Comparison of ENCODE assay signal across 9 cellular contexts in the genomic region with DNA sequence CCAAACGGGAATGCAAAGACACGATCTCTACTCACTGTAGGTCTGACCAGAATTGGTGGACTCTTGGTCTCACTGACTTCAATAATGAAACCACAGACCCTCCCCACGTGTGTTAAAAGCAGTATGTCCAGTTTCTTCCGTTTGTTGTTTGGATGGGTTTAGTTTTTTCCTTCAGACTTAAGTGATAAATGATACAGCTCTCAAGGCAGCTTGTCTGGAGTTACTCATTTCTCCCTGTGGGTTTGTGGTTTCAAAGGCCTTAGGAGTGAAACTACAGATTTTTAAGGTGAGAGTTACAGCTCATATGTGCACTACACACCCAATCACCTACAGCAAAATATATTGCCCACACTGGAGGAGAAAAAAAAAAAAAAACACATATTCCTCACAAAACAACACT.
DNase-seq lines count a peak whose midpoint lies in the region; ATAC-seq and TF ChIP-seq lines count a peak whose summit lies in the region.
"Had no signal": no experiment of that assay in that cellular context is flagged by ENCODE, and none has a peak within 500 bp of the region (broad histone marks: within the 10 kb centered on the region; RNA-seq: fewer than 3 reads in every experiment).

No MANE protein-coding gene starts in this region.

- H3F3A ChIP-seq in GM23338 (replicated peaks; ENCODE audit: low read depth) = no peaks in the 10 kb centered on the region

- H3K4me1 ChIP-seq in GM23338 (ENCODE audit: insufficient read depth) = peaks cover 13% of the 10 kb centered on the region

- no peaks in the 10 kb centered on the region for H3K27me3 ChIP-seq in GM23338 (ENCODE audit: insufficient read depth)

- no peaks in the 10 kb centered on the region for H3K36me3 ChIP-seq in GM23338 (ENCODE audit: insufficient read depth)

- TF ChIP-seq CTCF in GM23338 (conservative IDR thresholded peaks at IDR 0.05; ENCODE audit: low read depth in 2 of 2) (no peak), NB4 (IDR thresholded peaks at IDR 0.05; ENCODE audit: low read depth, low read length) (no peak), fibroblast of villous mesenchyme (IDR thresholded peaks at IDR 0.05; ENCODE audit: insufficient read depth, low read depth, low read length) (no peak)

- intact Hi-C loops in sciatic nerve (cut with DNase I) = no loop called here

- ATAC-seq in GM18498 (IDR thresholded peaks at IDR 0.05; ENCODE audit: unreplicated experiment) = peak; percentile 98
- ATAC-seq in GM23338 = no peak
- ATAC-seq in sciatic nerve = no peak

- DNase-seq in GM23338 (ENCODE audit: low spot score) (no peak), NB4 (ENCODE audit: low read depth) (peak; percentile 10), fibroblast of villous mesenchyme (ENCODE audit: low read depth) (peak; percentile 19), DMS53 treated with DMSO at 0.1 percent for 48 hours (lab: John Stamatoyannopoulos, UW; ENCODE audit: unreplicated experiment) (no peak), CD1c-positive myeloid dendritic cell (ENCODE audit: extremely low spot score) (no peak), DMS 273 treated with DMSO at 0.1 percent for 48 hours (lab: John Stamatoyannopoulos, UW) (no peak), sciatic nerve (ENCODE audit: low spot score) (no peak)

- H3K4me1 Mint-ChIP-seq in GM23338 = peaks cover 5% of the 10 kb centered on the region

- H3K27ac Mint-ChIP-seq in GM23338 = no peak overlapping the region
- H3K27ac Mint-ChIP-seq: mesothelial cell of epicardium had no signal

- no peak overlapping the region for H3K4me2 ChIP-seq in GM23338

- H3K27me3 Mint-ChIP-seq in GM23338 (ENCODE audit: insufficient read depth, low read depth, poor library complexity) = peaks cover 3% of the 10 kb centered on the region

- no peak overlapping the region for H3K27ac ChIP-seq in GM23338 (ENCODE audit: low read depth)

- no peak for TF ChIP-seq POLR2A in NB4 (IDR thresholded peaks at IDR 0.05; ENCODE audit: extremely low read depth, insufficient read length)

- no peaks in the 10 kb centered on the region for H4K20me1 ChIP-seq in GM23338 (replicated peaks; ENCODE audit: insufficient read depth)

- H3K36me3 Mint-ChIP-seq in GM23338 (ENCODE audit: low read depth) = peaks cover 5% of the 10 kb centered on the region; the same call in 2 of the 3 replicates

- H3K79me2 ChIP-seq in GM23338 (replicated peaks; ENCODE audit: insufficient read depth) = no peaks in the 10 kb centered on the region

- peaks cover 13% of the 10 kb centered on the region; the same call in 2 of the 3 replicates for H3K9me3 Mint-ChIP-seq in GM23338

- no peak overlapping the region for H2AFZ ChIP-seq in GM23338

- H3K4me3 ChIP-seq in GM23338 (no peak overlapping the region), NB4 (ENCODE audit: low read depth, low read length) (no peak overlapping the region), fibroblast of villous mesenchyme (ENCODE audit: low read depth, low read length) (no peak overlapping the region)

- peak overlapping the region; percentile 56; the same call in 1 of the 3 replicates for H3K4me3 Mint-ChIP-seq in GM23338
- H3K4me3 Mint-ChIP-seq: mesothelial cell of epicardium had no signal

- peaks cover 10% of the 10 kb centered on the region for H3K9me2 ChIP-seq in GM23338 (ENCODE audit: insufficient read depth)

TF ChIP-seq in GM23338, 12 proteins besides CTCF, POLR2A, EP300 and RAD21:
- TF ChIP-seq ZNF331 (CRISPR knock-in tag; IDR thresholded peaks at IDR 0.05; ENCODE audit: low read depth) (no peak), JUNB (IDR thresholded peaks at IDR 0.05; ENCODE audit: unreplicated experiment) (no peak), POLR2AphosphoS5 (IDR thresholded peaks at IDR 0.05; ENCODE audit: low read depth) (no peak)

Comparison
In these comparisons a context has a peak if more than half of its experiments do, and no peak if none do; other contexts are left out.
1. DNase-seq: peak in NB4 (single experiment) and fibroblast of villous mesenchyme (single experiment); none in GM23338 (single experiment), DMS53 treated with DMSO at 0.1 percent for 48 hours (single experiment), CD1c-positive myeloid dendritic cell (single experiment), DMS 273 treated with DMSO at 0.1 percent for 48 hours (single experiment) and sciatic nerve (single experiment).